8 cellular contexts compared by ENCODE assay signal in the genomic region with DNA sequence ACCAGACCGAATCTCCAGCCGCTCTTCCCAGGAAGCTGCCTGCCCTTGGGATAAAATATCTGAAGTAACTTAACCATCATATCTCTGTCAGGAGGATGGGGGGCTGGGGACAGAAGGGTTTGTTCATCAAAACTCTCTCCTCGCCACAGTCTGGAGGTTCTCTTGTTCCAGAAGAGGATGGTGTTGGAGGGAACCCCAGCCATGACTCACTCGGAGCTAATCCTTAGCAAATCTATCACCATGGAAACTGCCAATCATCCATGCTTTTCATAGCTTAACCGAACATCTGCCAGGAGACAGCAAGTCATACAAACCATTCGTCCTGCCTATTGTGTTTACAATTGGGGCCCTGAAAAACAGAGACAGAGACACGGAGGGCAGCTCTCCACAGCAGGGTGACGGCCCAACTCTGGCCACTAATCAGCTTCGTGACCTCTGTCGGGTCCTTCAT.
DNase-seq lines count a peak whose midpoint lies in the region; ATAC-seq, FAIRE-seq and TF ChIP-seq lines count a peak whose summit lies in the region.

No MANE protein-coding gene starts in this region.

- 48 to 58% methylated on average over 5 to 10 of the region's 10 CpGs for WGBS in transverse colon (ENCODE audit: low coverage in 1 of 2), 2 donors

- in situ Hi-C loops in transverse colon (cut with MboI; ENCODE audit: low pct_ligation_motif_present in 1 of 4, low pct_unique_long_range_greater_than_20kb in 1 of 4, low sequenced_read_pairs in 3 of 4) = no loop called here

- CTCF ChIA-PET in AG04449 (lab: Yijun Ruan, JAX) = interaction anchor here (0.5 to 1.3 kb wide), 5 partner anchors 11 to 212 kb away, joined by 3 to 4 read pairs (median 3); no protein-coding TSS in a partner anchor

- peak; percentile 99 for FAIRE-seq in keratinocyte (lab: Jason Lieb, UNC)

- no peaks in the 10 kb centered on the region for H3K27me3 ChIP-seq in Karpas-422 (ENCODE audit: low read length)
- H3K27me3 ChIP-seq in adipocyte (replicated peaks; ENCODE audit: control insufficient read depth, insufficient read depth, low read length) = no peaks in the 10 kb centered on the region
- H3K27me3 ChIP-seq in keratinocyte (ENCODE audit: control insufficient read depth, extremely low read depth, insufficient read depth, low read length) = no peaks in the 10 kb centered on the region
- no peaks in the 10 kb centered on the region for H3K27me3 ChIP-seq in transverse colon
- no peaks in the 10 kb centered on the region for H3K27me3 ChIP-seq in effector memory CD4-positive, alpha-beta T cell (replicated peaks; ENCODE audit: control insufficient read depth, insufficient read depth, low read length, poor library complexity, severe bottlenecking)

- no peak for TF ChIP-seq EP300 in transverse colon (IDR thresholded peaks at IDR 0.05; ENCODE audit: low read depth)

- DNase-seq in AG04449 (ENCODE audit: low read depth, low spot score) (peak; percentile 96), Karpas-422 (peak; percentile 73), adipocyte (ENCODE audit: low read depth) (peak; percentile 99), keratinocyte (ENCODE audit: low read depth, low spot score) (peak; percentile 44), transverse colon (peak; percentile 47)
- DNase-seq in effector memory CD4-positive, alpha-beta T cell = no peak

- TF ChIP-seq POLR2A in transverse colon (IDR thresholded peaks at IDR 0.05) = no peak

- ATAC-seq in HG02642 (IDR thresholded peaks at IDR 0.05; ENCODE audit: poor library complexity, unreplicated experiment) (no peak), HG03460 (IDR thresholded peaks at IDR 0.05; ENCODE audit: unreplicated experiment) (no peak)

- H3K27ac ChIP-seq in Karpas-422 (ENCODE audit: low read length) (peak overlapping the region; percentile 80), keratinocyte (ENCODE audit: control insufficient read depth, insufficient read depth, low read length) (no peak overlapping the region), transverse colon (peak overlapping the region; percentile 47 to 79 (median 62))
- H3K27ac ChIP-seq in effector memory CD4-positive, alpha-beta T cell (ENCODE audit: insufficient read depth, low read length, poor library complexity, severe bottlenecking) = no peak overlapping the region

- intact Hi-C loops in transverse colon (cut with DNase I; ENCODE audit: low total_unique reads) = no loop called here

- peak overlapping the region; percentile 26 for H3K4me2 ChIP-seq in Karpas-422 (ENCODE audit: low read depth, low read length, poor library complexity, severe bottlenecking)
- peak overlapping the region; percentile 44 for H3K4me2 ChIP-seq in keratinocyte (ENCODE audit: control insufficient read depth, extremely low read depth, insufficient read depth, low read depth, low read length)

- dilution Hi-C loops in keratinocyte (cut with MboI; ENCODE audit: extremely low pct_ligation_motif_present, low sequenced_read_pairs) = no loop called here

- POLR2A ChIA-PET in AG04449 (lab: Yijun Ruan, JAX) = interaction anchor here (0.5 to 2.5 kb wide), 9 partner anchors 9 to 246 kb away, joined by 3 to 14 read pairs (median 5); partner anchors contain the start of gene ZNF148

- H2AFZ ChIP-seq in Karpas-422 (ENCODE audit: low read length) (0 out of 2 replicates have a peak overlapping the region, but pooled peaks have one; percentile 16), keratinocyte (ENCODE audit: control insufficient read depth, low read length) (no peak overlapping the region)

- no peaks in the 10 kb centered on the region for H3K9me3 ChIP-seq in Karpas-422 (ENCODE audit: low read length)
- H3K9me3 ChIP-seq in adipocyte (ENCODE audit: control insufficient read depth, low read length) = no peaks in the 10 kb centered on the region
- H3K9me3 ChIP-seq in keratinocyte (ENCODE audit: control insufficient read depth, low read depth, low read length) = no peaks in the 10 kb centered on the region
- H3K9me3 ChIP-seq in transverse colon = no peaks in the 10 kb centered on the region
- no peaks in the 10 kb centered on the region for H3K9me3 ChIP-seq in effector memory CD4-positive, alpha-beta T cell (ENCODE audit: control insufficient read depth, low read length)

- H3K9me2 ChIP-seq in Karpas-422 (replicated peaks; ENCODE audit: insufficient read depth, low read length) = no peaks in the 10 kb centered on the region

- H4K20me1 ChIP-seq in Karpas-422 (ENCODE audit: insufficient read depth, low read depth, low read length) = no peaks in the 10 kb centered on the region
- no peaks in the 10 kb centered on the region for H4K20me1 ChIP-seq in keratinocyte (ENCODE audit: control insufficient read depth, extremely low read depth, insufficient read depth, low read length)

- H3K9ac ChIP-seq in Karpas-422 (ENCODE audit: low read length) (peak overlapping the region; percentile 43), adipocyte (ENCODE audit: low read length) (peak overlapping the region; percentile 81), keratinocyte (ENCODE audit: control insufficient read depth, extremely low read depth, insufficient read depth, low read length) (no peak overlapping the region)

- H3K4me1 ChIP-seq in Karpas-422 (ENCODE audit: low read length) (peaks cover 81% of the 10 kb centered on the region), adipocyte (ENCODE audit: control insufficient read depth, insufficient read depth, low read length) (peaks cover 52% of the 10 kb centered on the region), keratinocyte (ENCODE audit: control insufficient read depth, extremely low read depth, insufficient read depth, low read length) (peaks cover 18% of the 10 kb centered on the region), transverse colon (peaks cover 0 to 21% (median 8%) of the 10 kb centered on the region in 4 donors)
- H3K4me1 ChIP-seq in effector memory CD4-positive, alpha-beta T cell (ENCODE audit: control insufficient read depth, insufficient read depth, low read length, poor library complexity, severe bottlenecking) = no peaks in the 10 kb centered on the region

- no peaks in the 10 kb centered on the region for H3K36me3 ChIP-seq in Karpas-422 (ENCODE audit: insufficient read depth, low read length)
- H3K36me3 ChIP-seq in adipocyte (ENCODE audit: control insufficient read depth, insufficient read depth, low read length, severe bottlenecking) = no peaks in the 10 kb centered on the region
- H3K36me3 ChIP-seq in keratinocyte (ENCODE audit: control insufficient read depth in 2 of 2, extremely low read depth in 1 of 2, insufficient read depth in 2 of 2, low read length in 2 of 2) = peaks cover 0 to 1% of the 10 kb centered on the region in 2 experiments
- H3K36me3 ChIP-seq in transverse colon = no peaks in the 10 kb centered on the region
- no peaks in the 10 kb centered on the region for H3K36me3 ChIP-seq in effector memory CD4-positive, alpha-beta T cell (ENCODE audit: control insufficient read depth, insufficient read depth, low read length)

- H3K79me2 ChIP-seq in Karpas-422 (ENCODE audit: low read length) (no peaks in the 10 kb centered on the region), keratinocyte (ENCODE audit: control insufficient read depth, insufficient read depth, low read length) (no peaks in the 10 kb centered on the region)

- TF ChIP-seq CTCF in AG04449 (IDR thresholded peaks at IDR 0.05; ENCODE audit: insufficient read depth, low read length, missing control alignments) = no peak
- TF ChIP-seq CTCF in keratinocyte (optimal IDR thresholded peaks at IDR 0.05 in 1 of 3, IDR thresholded peaks at IDR 0.05 in 1 of 3, conservative IDR thresholded peaks at IDR 0.05 in 1 of 3; ENCODE audit: extremely low read depth in 1 of 3, insufficient read depth in 2 of 3, low read length in 3 of 3) = no peak
- no peak for TF ChIP-seq CTCF in transverse colon (IDR thresholded peaks at IDR 0.05)

- no peak overlapping the region for H3K4me3 ChIP-seq in AG04449 (ENCODE audit: low read depth, low read length)
- no peak overlapping the region for H3K4me3 ChIP-seq in Karpas-422 (ENCODE audit: low read length)
- peak overlapping the region; percentile 51 for H3K4me3 ChIP-seq in adipocyte (ENCODE audit: low read length)
- H3K4me3 ChIP-seq in keratinocyte (ENCODE audit: control insufficient read depth in 2 of 3, extremely low read depth in 1 of 3, insufficient read depth in 2 of 3, low read depth in 1 of 3, low read length in 3 of 3) = no peak overlapping the region
- H3K4me3 ChIP-seq in transverse colon = no peak overlapping the region
- H3K4me3 ChIP-seq in effector memory CD4-positive, alpha-beta T cell (ENCODE audit: insufficient read depth, low read depth, low read length, poor library complexity, severe bottlenecking) = no peak overlapping the region

- H3K9me1 ChIP-seq in keratinocyte (ENCODE audit: control insufficient read depth, extremely low read depth, insufficient read depth, low read length) = no peaks in the 10 kb centered on the region

Comparison
In these comparisons a context has a peak if more than half of its experiments do, and no peak if none do; other contexts are left out.
1. DNase-seq: peak in AG04449 (single experiment), Karpas-422 (single experiment), adipocyte (single experiment), keratinocyte (single experiment) and transverse colon (single experiment); none in effector memory CD4-positive, alpha-beta T cell (0 of 3).
2. H3K27ac ChIP-seq: peak in Karpas-422 (single experiment) and transverse colon (4 of 4); none in keratinocyte (single experiment) and effector memory CD4-positive, alpha-beta T cell (single experiment).